ENCODE assay signal across 17 cellular contexts in the genomic region with DNA sequence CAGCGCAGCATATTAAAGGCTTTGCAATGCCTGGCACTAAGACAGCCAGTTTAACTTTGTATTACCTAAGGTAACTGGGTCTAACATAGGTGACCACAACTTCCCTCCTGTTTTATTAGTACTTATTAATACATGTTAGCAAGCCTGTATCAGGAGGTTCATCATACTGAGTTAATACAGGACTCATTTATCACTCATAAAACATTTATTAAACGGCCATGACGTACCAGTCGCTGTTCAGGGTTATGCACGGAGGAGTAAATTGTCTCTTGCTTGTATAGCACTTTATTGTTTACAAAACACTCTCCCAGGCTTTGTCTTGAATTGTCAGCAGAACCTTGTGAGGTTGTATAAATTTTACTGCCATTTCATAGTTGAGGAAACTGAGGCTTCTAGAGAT. TPM values are rescaled to one million over a fixed set of nuclear protein-coding genes. Genes with fewer than 3 reads are reported as not detected.
A peak's percentile ranks its signal among the peaks of the same experiment; 100 is the strongest.
DNase-seq lines count a peak whose midpoint lies in the region; ATAC-seq, FAIRE-seq and TF ChIP-seq lines count a peak whose summit lies in the region.
"Had no signal": no experiment of that assay in that cellular context is flagged by ENCODE, and none has a peak within 500 bp of the region (broad histone marks: within the 10 kb centered on the region; RNA-seq: fewer than 3 reads in every experiment).

No MANE protein-coding gene starts in this region.

- FAIRE-seq in astrocyte (lab: Jason Lieb, UNC), result no peak
- FAIRE-seq: D721Med, H54 had no signal

- H3K4me1 ChIP-seq in astrocyte (ENCODE audit: insufficient read depth, low read length) (peaks cover 38% of the 10 kb centered on the region), muscle layer of colon (ENCODE audit: insufficient read depth, low read length) (peaks cover 45% of the 10 kb centered on the region), psoas muscle (peaks cover 50% of the 10 kb centered on the region), endodermal cell (ENCODE audit: control insufficient read depth, insufficient read depth, low read length) (peaks cover 18% of the 10 kb centered on the region)

- H2AFZ ChIP-seq in astrocyte (ENCODE audit: low read depth, low read length), result no peak overlapping the region
- H2AFZ ChIP-seq: GM23338 had no signal

- H3K27me3 ChIP-seq in astrocyte (ENCODE audit: insufficient read depth, low read length) (no peaks in the 10 kb centered on the region), muscle layer of colon (ENCODE audit: control insufficient read depth in 1 of 2, insufficient read depth in 2 of 2, low read length in 2 of 2) (no peaks in the 10 kb centered on the region), psoas muscle (ENCODE audit: insufficient read depth in 3 of 3, low read length in 2 of 3) (no peaks in the 10 kb centered on the region), endodermal cell (ENCODE audit: control insufficient read depth, insufficient read depth, low read length, poor library complexity, severe bottlenecking) (no peaks in the 10 kb centered on the region)
- H3K27me3 ChIP-seq: BE2C had no signal

- intact Hi-C loops in psoas muscle (cut with DNase I), result no loop called here

- no peak for ATAC-seq in psoas muscle
- ATAC-seq: GM23338 had no signal

- H3K4me3 Mint-ChIP-seq in astrocyte (ENCODE audit: unreplicated experiment) (no peak overlapping the region), type B pancreatic cell (no peak overlapping the region), endodermal cell (no peak overlapping the region)
- H3K4me3 Mint-ChIP-seq: CD4-positive, CD25-positive, alpha-beta regulatory T cell; GM23338 had no signal

- H3K4me2 ChIP-seq in astrocyte (ENCODE audit: low read length), result no peak overlapping the region
- H3K4me2 ChIP-seq: GM23338 had no signal

- H3K9me3 ChIP-seq in astrocyte (ENCODE audit: insufficient read depth, low read depth, low read length) (no peaks in the 10 kb centered on the region), muscle layer of colon (ENCODE audit: low read length) (no peaks in the 10 kb centered on the region), psoas muscle (no peaks in the 10 kb centered on the region), endodermal cell (ENCODE audit: control insufficient read depth, low read length) (no peaks in the 10 kb centered on the region)
- H3K9me3 ChIP-seq: BE2C, Caco-2 had no signal

- H3K27me3 Mint-ChIP-seq in astrocyte (ENCODE audit: low read depth, unreplicated experiment) (no peaks in the 10 kb centered on the region), type B pancreatic cell (no peaks in the 10 kb centered on the region), endodermal cell (ENCODE audit: insufficient read depth) (no peaks in the 10 kb centered on the region)

- no peak overlapping the region for H3K27ac ChIP-seq in astrocyte (ENCODE audit: low read depth, low read length)
- peak overlapping the region; percentile 31 for H3K27ac ChIP-seq in muscle layer of colon (ENCODE audit: low read depth, low read length)
- H3K27ac ChIP-seq in psoas muscle, result peak overlapping the region; percentile 85
- no peak overlapping the region for H3K27ac ChIP-seq in endodermal cell (ENCODE audit: low read depth, low read length)

- no peaks in the 10 kb centered on the region for H3K9me3 Mint-ChIP-seq in astrocyte (ENCODE audit: unreplicated experiment)
- H3K9me3 Mint-ChIP-seq in type B pancreatic cell, result no peaks in the 10 kb centered on the region
- no peaks in the 10 kb centered on the region for H3K9me3 Mint-ChIP-seq in endodermal cell
- H3K9me3 Mint-ChIP-seq: GM23338 had no signal

- H3K4me1 Mint-ChIP-seq in astrocyte (ENCODE audit: low read depth, unreplicated experiment), result peaks cover 52% of the 10 kb centered on the region
- H3K4me1 Mint-ChIP-seq in type B pancreatic cell (ENCODE audit: unreplicated experiment), result peaks cover 57% of the 10 kb centered on the region
- H3K4me1 Mint-ChIP-seq in endodermal cell, result peaks cover 36% of the 10 kb centered on the region
- H3K4me1 Mint-ChIP-seq: CD4-positive, CD25-positive, alpha-beta regulatory T cell had no signal

- WGBS in psoas muscle, 3 donors, result 85 to 95% (median 94%) methylated on average over 5 of the region's 5 CpGs
- 98% methylated on average over 5 of the region's 5 CpGs for WGBS in endodermal cell (ENCODE audit: insufficient coverage in 1 of 2, insufficient read length in 1 of 2), 2 experiments

- H3K4me3 ChIP-seq in astrocyte (ENCODE audit: insufficient read depth, low read depth, low read length), result no peak overlapping the region
- H3K4me3 ChIP-seq in muscle layer of colon (ENCODE audit: low read depth in 1 of 2, low read length in 2 of 2), result no peak overlapping the region
- H3K4me3 ChIP-seq in psoas muscle, result no peak overlapping the region
- H3K4me3 ChIP-seq in endodermal cell (ENCODE audit: low read length), result no peak overlapping the region
- H3K4me3 ChIP-seq: GM23338 had no signal

- H3K36me3 ChIP-seq in astrocyte (ENCODE audit: insufficient read depth, low read length) (peaks cover 2% of the 10 kb centered on the region), muscle layer of colon (ENCODE audit: insufficient read depth, low read length) (no peaks in the 10 kb centered on the region), psoas muscle (ENCODE audit: insufficient read depth in 1 of 2, low read depth in 1 of 2) (no peaks in the 10 kb centered on the region), endodermal cell (ENCODE audit: control insufficient read depth, insufficient read depth, low read length) (peaks cover 6% of the 10 kb centered on the region)

- TF ChIP-seq CTCF in astrocyte (IDR thresholded peaks at IDR 0.05; ENCODE audit: insufficient read depth, low read depth, low read length), result no peak
- no peak for TF ChIP-seq CTCF in psoas muscle (IDR thresholded peaks at IDR 0.05)
- TF ChIP-seq CTCF in type B pancreatic cell (conservative IDR thresholded peaks at IDR 0.05), result no peak
- no peak for TF ChIP-seq CTCF in endodermal cell (conservative IDR thresholded peaks at IDR 0.05)

- DNase-seq in astrocyte (ENCODE audit: low read depth) (no peak), psoas muscle (no peak), type B pancreatic cell (ENCODE audit: extremely low spot score, unreplicated experiment) (no peak), DMS114 treated with DMSO at 0.1 percent for 48 hours (lab: John Stamatoyannopoulos, UW; ENCODE audit: unreplicated experiment) (no peak), NAMALWA (ENCODE audit: low spot score) (no peak), endodermal cell (no peak)
- DNase-seq: BE2C; C1 segment of cervical spinal cord; Caco-2; CD4-positive, CD25-positive, alpha-beta regulatory T cell; DMS79 treated with DMSO at 0.1 percent for 48 hours; GF-D8; HCEC 1CT had no signal

- H3K9ac ChIP-seq in astrocyte (ENCODE audit: low read length) (no peak overlapping the region), muscle layer of colon (ENCODE audit: low read length) (no peak overlapping the region), endodermal cell (ENCODE audit: extremely low read depth, low read length, poor library complexity, severe bottlenecking) (no peak overlapping the region)

- peaks cover 83% of the 10 kb centered on the region for H4K20me1 ChIP-seq in astrocyte (ENCODE audit: insufficient read depth, low read length)

- H3K36me3 Mint-ChIP-seq in astrocyte (ENCODE audit: low read depth, unreplicated experiment), result peaks cover 2% of the 10 kb centered on the region
- peaks cover 9% of the 10 kb centered on the region for H3K36me3 Mint-ChIP-seq in type B pancreatic cell
- H3K36me3 Mint-ChIP-seq in endodermal cell (ENCODE audit: low read depth), result peaks cover 2% of the 10 kb centered on the region
- H3K36me3 Mint-ChIP-seq: CD4-positive, CD25-positive, alpha-beta regulatory T cell had no signal

- peaks cover 100% of the 10 kb centered on the region for H3K79me2 ChIP-seq in astrocyte (ENCODE audit: insufficient read depth, low read length)

- H3K27ac Mint-ChIP-seq in astrocyte (ENCODE audit: unreplicated experiment) (peak overlapping the region; percentile 28), type B pancreatic cell (peak overlapping the region; percentile 53), endodermal cell (no peak overlapping the region)
- H3K27ac Mint-ChIP-seq: CD4-positive, CD25-positive, alpha-beta regulatory T cell; GM23338 had no signal

RNA-seq across cellular contexts. Expression of gene TEAD1, which starts 55.7 kb away (rescaled TPM):
- total RNA-seq in astrocyte (141 and 149 TPM in 2 replicates), psoas muscle (100 to 1,000 TPM; 111 to 178 (median 141) TPM), type B pancreatic cell (ENCODE audit: low replicate concordance) (91.8 and 99.3 TPM in 2 replicates), endodermal cell (10 to 100 TPM; 76.4 to 94.4 TPM)
- polyA plus RNA-seq in psoas muscle, result 100 to 1,000 TPM in 1 of 3 donors, 10 to 100 TPM in 2; 11.3 to 112 (median 19.6) TPM
- 103 TPM for polyA plus RNA-seq in endodermal cell (2013, experiment 1 of 2)
- polyA plus RNA-seq in endodermal cell (2013, experiment 2 of 2), result 109 TPM
- polyA plus RNA-seq: CD4-positive, CD25-positive, alpha-beta regulatory T cell had no signal

Comparison
In these comparisons a context has a peak if more than half of its experiments do, and no peak if none do; other contexts are left out.
1. H3K27ac ChIP-seq: peak in muscle layer of colon (single experiment) and psoas muscle (single experiment); none in astrocyte (single experiment) and endodermal cell (single experiment).